In the genomic region with DNA sequence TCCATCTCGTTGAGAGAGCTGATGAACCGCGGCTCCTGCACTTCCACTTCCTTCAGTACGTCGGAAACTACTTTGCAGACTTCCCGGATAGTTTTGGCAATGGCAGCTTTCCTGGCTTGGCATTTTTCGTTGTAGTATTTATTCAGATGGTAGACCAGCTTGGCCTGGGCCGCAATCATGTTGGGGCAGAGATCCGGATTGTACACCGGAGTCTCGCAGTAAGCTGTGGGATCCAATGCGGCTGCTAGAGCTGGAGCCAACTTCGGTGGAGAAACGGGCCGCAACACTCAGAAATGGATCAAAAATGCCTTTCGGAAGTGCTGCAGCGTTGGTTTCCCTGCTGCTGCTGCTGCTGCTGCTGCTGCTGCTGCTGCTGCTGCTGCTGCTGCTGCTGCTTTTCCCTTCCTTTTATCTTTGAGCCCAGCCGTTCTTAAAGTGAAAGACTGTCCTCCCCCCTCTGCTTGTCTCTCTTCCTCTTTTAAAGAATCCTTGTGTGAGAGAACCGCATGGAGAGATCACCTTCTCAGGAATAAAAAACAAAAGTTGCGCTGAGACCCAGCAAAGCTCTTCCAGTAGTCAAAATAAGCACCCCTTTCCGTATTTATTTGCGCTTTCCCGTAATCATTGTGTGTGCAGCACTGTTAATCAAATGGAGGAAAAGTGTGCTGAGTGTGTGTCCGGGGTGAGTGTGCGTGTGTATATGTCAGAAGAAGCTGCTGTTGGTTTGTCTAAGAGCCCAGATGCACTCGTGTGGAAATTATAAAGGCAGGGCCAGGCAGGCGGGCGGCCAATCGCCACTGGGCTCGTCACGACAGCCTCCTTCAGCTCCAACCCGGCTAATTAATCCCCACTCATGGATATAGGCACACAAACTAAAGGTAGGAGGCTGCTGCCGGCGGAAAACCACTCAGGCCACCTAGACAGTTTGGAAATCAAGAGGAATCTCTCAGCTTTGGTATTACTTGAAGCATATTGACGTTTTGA, we compare ENCODE assay signal across 9 cellular contexts. TPM values are rescaled to one million over a fixed set of nuclear protein-coding genes. Genes with fewer than 3 reads are reported as not detected.
DNase-seq lines count a peak whose midpoint lies in the region; ATAC-seq and TF ChIP-seq lines count a peak whose summit lies in the region.
"Had no signal": no experiment of that assay in that cellular context is flagged by ENCODE, and none has a peak within 500 bp of the region (broad histone marks: within the 10 kb centered on the region; RNA-seq: fewer than 3 reads in every experiment).

A gene (minus strand): TSS at position 730 of the 984 bp plus-strand sequence. CDS start 551 bp downstream, at position 179.

- no peak within 1 kb of the TSS for H4K8ac ChIP-seq in trophoblast cell (ENCODE audit: low read depth, low read length)

- no peak within 1 kb of the TSS for H2AFZ ChIP-seq in trophoblast cell (ENCODE audit: insufficient read depth, low read length, poor library complexity)

- H3K79me1 ChIP-seq in trophoblast cell (ENCODE audit: low read length): no peaks in the 10 kb centered on the region

- peak within 1 kb of the TSS; percentile 32 to 72 (median 56) for H3K4me3 ChIP-seq in heart left ventricle
- H3K4me3 ChIP-seq in trophoblast cell (ENCODE audit: low read depth, low read length): no peak within 1 kb of the TSS

- H2BK5ac ChIP-seq in trophoblast cell (ENCODE audit: low read depth, low read length, poor library complexity): no peak within 1 kb of the TSS

- H3K27me3 ChIP-seq in heart left ventricle (peaks cover 0 to 55% (median 0%) of the 10 kb centered on the region in 9 donors), trophoblast cell (ENCODE audit: insufficient read depth, low read length) (peaks cover 49% of the 10 kb centered on the region)

- H3K4ac ChIP-seq in trophoblast cell (ENCODE audit: low read depth, low read length): no peak within 1 kb of the TSS

- no peak within 1 kb of the TSS for H2BK12ac ChIP-seq in trophoblast cell (ENCODE audit: low read length)

- no peak within 1 kb of the TSS for H2AK5ac ChIP-seq in trophoblast cell (ENCODE audit: low read length)

- H3K9me3 ChIP-seq in heart left ventricle (no peaks in the 10 kb centered on the region), trophoblast cell (ENCODE audit: insufficient read depth, low read depth, low read length) (peaks cover 8% of the 10 kb centered on the region)

- no peak within 1 kb of the TSS for H3K18ac ChIP-seq in trophoblast cell (ENCODE audit: low read length)

- no peak for TF ChIP-seq CTCF in heart left ventricle (IDR thresholded peaks at IDR 0.05)

- 52 to 62% (median 54%) methylated on average over 35 of the region's 35 CpGs for WGBS in heart left ventricle, 4 donors
- WGBS in trophoblast cell (ENCODE audit: extremely low coverage, insufficient coverage, insufficient read length): no CpG with 5 or more reads among the region's 35 CpGs

- H3K79me2 ChIP-seq in trophoblast cell (ENCODE audit: control insufficient read depth, insufficient read depth, low read length, poor library complexity): no peaks in the 10 kb centered on the region

- ATAC-seq in heart left ventricle: peak; percentile 34 to 62 (median 52)
- ATAC-seq in HG02588 (IDR thresholded peaks at IDR 0.05; ENCODE audit: unreplicated experiment): no peak
- no peak for ATAC-seq in GM18520 (IDR thresholded peaks at IDR 0.05; ENCODE audit: unreplicated experiment)

- no peak within 1 kb of the TSS for H3K14ac ChIP-seq in trophoblast cell (ENCODE audit: low read length)

- H3K23ac ChIP-seq in trophoblast cell (ENCODE audit: low read length): no peak within 1 kb of the TSS

- no peak within 1 kb of the TSS for H2BK120ac ChIP-seq in trophoblast cell (ENCODE audit: insufficient read depth, low read length, poor library complexity)

- peaks cover 0 to 20% (median 0%) of the 10 kb centered on the region in 12 donors for H3K4me1 ChIP-seq in heart left ventricle
- H3K4me1 ChIP-seq in trophoblast cell (ENCODE audit: control insufficient read depth in 1 of 2, insufficient read depth in 2 of 2, low read length in 2 of 2): peaks cover 15 to 17% of the 10 kb centered on the region in 2 experiments

- intact Hi-C loops in heart left ventricle (cut with DNase I): loop anchor here in 1 of 10 donors (10.0 kb wide), 1 partner anchor 309 kb away; no protein-coding TSS in a partner anchor

- no peaks in the 10 kb centered on the region for H3K36me3 ChIP-seq in heart left ventricle
- no peaks in the 10 kb centered on the region for H3K36me3 ChIP-seq in trophoblast cell (ENCODE audit: control insufficient read depth in 1 of 2, insufficient read depth in 2 of 2, low read length in 2 of 2)

- H3K27ac ChIP-seq in heart left ventricle (peak within 1 kb of the TSS in 11 of 12 donors; percentile 10 to 70 (median 43)), trophoblast cell (ENCODE audit: low read depth, low read length) (no peak within 1 kb of the TSS)
- H3K27ac ChIP-seq: HL-60 had no signal

- H4K12ac ChIP-seq in trophoblast cell (ENCODE audit: low read depth, low read length): no peak within 1 kb of the TSS

- H3K4me2 ChIP-seq in trophoblast cell (ENCODE audit: low read length): peak within 1 kb of the TSS; percentile 65

- H3K9ac ChIP-seq in trophoblast cell (ENCODE audit: low read length): no peak within 1 kb of the TSS

- no peak within 1 kb of the TSS for H4K91ac ChIP-seq in trophoblast cell (ENCODE audit: low read depth, low read length)

- no peak for TF ChIP-seq POLR2A in heart left ventricle (IDR thresholded peaks at IDR 0.05)

- DNase-seq in D341Med (ENCODE audit: low spot score) (peak; percentile 83), LHCN-M2 (ENCODE audit: low read depth) (peak; percentile 19), heart left ventricle (peak in 3 of 5 donors; percentile 12 to 46 (median 33)), trophoblast cell (peak; percentile 2 to 6), NCI-H226 (no peak)
- peak; percentile 28 to 30 for DNase-seq in activated T-cell treated with anti-CD3 and anti-CD28 coated beads, Interleukin-2, amount 50 U/mL, for 48 hours

RNA-seq across cellular contexts. Expression of the gene that starts here (rescaled TPM):
- 0.06 TPM in 1 of 2 replicates, not detected in the other for total RNA-seq in LHCN-M2 (2014; rRNA removed)
- 0.11 TPM for polyA plus RNA-seq in LHCN-M2 (2012)
- under 1 TPM in 8 of 9 donors, not detected in 1; 0.09 to 0.99 (median 0.27) TPM for total RNA-seq in heart left ventricle
- polyA plus RNA-seq in heart left ventricle: under 1 TPM; 0.10 to 0.23 TPM
- polyA plus RNA-seq in trophoblast cell (2013): 0.03 TPM in 2 replicates

Comparison
In these comparisons a context has a peak if more than half of its experiments do, and no peak if none do; other contexts are left out.
1. Peak in DNase-seq in LHCN-M2; RNA of the gene not detected or under 1 TPM.
2. Peak in DNase-seq, ATAC-seq, H3K4me3 ChIP-seq and H3K27ac ChIP-seq in heart left ventricle; RNA of the gene not detected or under 1 TPM.